ENCODE assay signal across 11 cellular contexts in the genomic region with DNA sequence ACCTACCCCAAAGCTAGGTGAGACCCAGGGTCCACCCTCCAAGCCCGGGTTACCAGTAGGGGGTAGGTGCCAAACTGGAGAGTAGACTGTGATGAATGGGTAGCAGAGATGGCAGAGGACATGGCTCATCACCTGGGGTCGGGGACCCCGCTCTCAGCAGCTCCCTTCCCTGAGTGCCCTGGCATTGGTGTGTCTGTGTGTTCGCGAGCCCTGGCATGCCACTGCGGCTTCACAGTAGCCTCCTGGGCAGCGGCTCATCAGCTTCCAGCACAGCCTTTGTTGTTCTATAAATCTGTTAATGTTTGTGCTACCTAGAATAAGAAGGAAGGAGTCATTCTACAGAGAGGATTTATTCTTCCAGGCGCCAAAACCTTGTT.
A peak's percentile ranks its signal among the peaks of the same experiment; 100 is the strongest.
DNase-seq lines count a peak whose midpoint lies in the region; ATAC-seq, FAIRE-seq and TF ChIP-seq lines count a peak whose summit lies in the region.
"Had no signal": no experiment of that assay in that cellular context is flagged by ENCODE, and none has a peak within 500 bp of the region (broad histone marks: within the 10 kb centered on the region; RNA-seq: fewer than 3 reads in every experiment).

No MANE protein-coding gene starts in this region.

- peak overlapping the region; percentile 11 for H3K4me3 ChIP-seq in CD8-positive, alpha-beta T cell (ENCODE audit: low read depth, low read length)
- H3K4me3 ChIP-seq in RWPE2 (ENCODE audit: severe bottlenecking), result no peak overlapping the region
- H3K4me3 ChIP-seq in H1 (ENCODE audit: extremely low read depth in 1 of 4, insufficient read depth in 2 of 4, low read depth in 3 of 4, low read length in 4 of 4), result no peak overlapping the region
- H3K4me3 ChIP-seq in prostate gland, result no peak overlapping the region

- POLR2A ChIA-PET in CD8-positive, alpha-beta T cell (lab: Charles Lee), result interaction anchor here (0.8 to 1.5 kb wide), 7 partner anchors 9 to 851 kb away, joined by 3 to 10 read pairs (median 4); a partner anchor contains a TSS
- POLR2A ChIA-PET in H1 (lab: Charles Lee; ENCODE audit: partially characterized antibody), result no interaction called here

- no peak overlapping the region for H2BK12ac ChIP-seq in H1 (ENCODE audit: low read depth, low read length)

- FAIRE-seq in H1 (lab: Jason Lieb, UNC), result no peak

- H3K4ac ChIP-seq in H1 (replicated peaks; ENCODE audit: insufficient read length, low read depth, low read length), result no peak overlapping the region

- H3K23ac ChIP-seq in H1 (ENCODE audit: insufficient read length), result no peak overlapping the region

- no peaks in the 10 kb centered on the region for H3K23me2 ChIP-seq in H1 (ENCODE audit: low read depth, low read length)

- H3K27me3 ChIP-seq in CD8-positive, alpha-beta T cell (ENCODE audit: insufficient read depth, low read length), result no peaks in the 10 kb centered on the region
- H3K27me3 ChIP-seq in RWPE2 (ENCODE audit: insufficient read depth, poor library complexity, severe bottlenecking) (no peaks in the 10 kb centered on the region), H1 (replicated peaks in 1 of 4; ENCODE audit: control insufficient read depth in 3 of 4, extremely low read depth in 1 of 4, insufficient read depth in 3 of 4, low read length in 3 of 4) (no peaks in the 10 kb centered on the region), prostate gland (replicated peaks; ENCODE audit: insufficient read depth) (no peaks in the 10 kb centered on the region)

- H2AK5ac ChIP-seq in H1 (ENCODE audit: low read depth, low read length), result no peak overlapping the region

- H3K4me1 Mint-ChIP-seq in CD8-positive, alpha-beta T cell (ENCODE audit: low read depth), result peaks cover 95% of the 10 kb centered on the region

- peak overlapping the region; percentile 49 for H3K27ac ChIP-seq in CD8-positive, alpha-beta T cell (ENCODE audit: low read depth, low read length)
- H3K27ac ChIP-seq in RWPE2 (ENCODE audit: poor library complexity, severe bottlenecking) (peak overlapping the region; percentile 84), H1 (ENCODE audit: low read depth, low read length) (no peak overlapping the region), prostate gland (peak overlapping the region; percentile 33 to 55)

- no peak overlapping the region for H2BK120ac ChIP-seq in H1 (replicated peaks; ENCODE audit: low read depth, low read length)

- no peaks in the 10 kb centered on the region for H3K27me3 Mint-ChIP-seq in CD8-positive, alpha-beta T cell (ENCODE audit: low read depth)
- H3K27me3 Mint-ChIP-seq: type B pancreatic cell had no signal

- CTCF ChIA-PET in CD8-positive, alpha-beta T cell (lab: Charles Lee), result interaction anchor here (0.9 to 11.6 kb wide), 13 partner anchors 9 to 392 kb away, joined by 3 to 104 read pairs (median 5); no protein-coding TSS in a partner anchor
- CTCF ChIA-PET in H1 (lab: Charles Lee; ENCODE audit: partially characterized antibody), result interaction anchor here (0.6 to 2.0 kb wide), 8 partner anchors 8 to 414 kb away, joined by 3 to 6 read pairs (median 4); a partner anchor contains a TSS

- H3K27ac Mint-ChIP-seq in CD8-positive, alpha-beta T cell, result peak overlapping the region; percentile 96
- H3K27ac Mint-ChIP-seq: HFFc6 had no signal

- no peak overlapping the region for H3K56ac ChIP-seq in H1 (replicated peaks; ENCODE audit: insufficient read length, low read depth, low read length)

- H3K9ac ChIP-seq in H1 (replicated peaks in 1 of 4; ENCODE audit: extremely low read depth in 1 of 4, low read depth in 3 of 4, low read length in 3 of 4), result no peak overlapping the region

- peak overlapping the region; percentile 61 for H3K4me3 Mint-ChIP-seq in CD8-positive, alpha-beta T cell
- H3K4me3 Mint-ChIP-seq: HFFc6, type B pancreatic cell had no signal

- no peaks in the 10 kb centered on the region for H3K36me3 ChIP-seq in CD8-positive, alpha-beta T cell (ENCODE audit: insufficient read depth, low read length)
- H3K36me3 ChIP-seq in RWPE2 (ENCODE audit: low read depth) (no peaks in the 10 kb centered on the region), H1 (ENCODE audit: control insufficient read depth in 2 of 4, insufficient read depth in 4 of 4, low read length in 3 of 4) (no peaks in the 10 kb centered on the region), prostate gland (no peaks in the 10 kb centered on the region)

- TF ChIP-seq CTCF in CD8-positive, alpha-beta T cell (IDR thresholded peaks at IDR 0.05), result no peak
- TF ChIP-seq CTCF in RWPE2 (IDR thresholded peaks at IDR 0.05; ENCODE audit: poor library complexity, severe bottlenecking), result no peak
- TF ChIP-seq CTCF in H1 (IDR thresholded peaks at IDR 0.05; ENCODE audit: control extremely low read depth in 1 of 3, insufficient read depth in 1 of 3, low read depth in 1 of 3, low read length in 3 of 3), result no peak
- TF ChIP-seq CTCF in prostate gland (IDR thresholded peaks at IDR 0.05), result no peak

- 97% methylated on average over 8 of the region's 8 CpGs; no CpG with 5 or more reads in 1 of the 2 experiments for WGBS in H1 (ENCODE audit: extremely low coverage in 1 of 2, insufficient coverage in 1 of 2, insufficient read length in 1 of 2, insufficient replicate concordance in 2 of 2, low coverage in 1 of 2, low lambda C conversion rate in 2 of 2, missing lambda C conversion rate in 1 of 2), 2 experiments
- 43% methylated on average over 8 of the region's 8 CpGs for WGBS in prostate gland

- TF ChIP-seq POLR2A in H1 (IDR thresholded peaks at IDR 0.05; ENCODE audit: control extremely low read depth in 1 of 2, low read depth in 2 of 2, low read length in 2 of 2) (no peak), prostate gland (IDR thresholded peaks at IDR 0.05) (no peak)

- no peak overlapping the region for H2BK5ac ChIP-seq in H1 (ENCODE audit: low read depth, low read length)

- no peak for DNase-seq in CD8-positive, alpha-beta T cell
- DNase-seq in RWPE2 (ENCODE audit: low spot score) (no peak), H1 (ENCODE audit: low read depth in 1 of 2, low spot score in 2 of 2) (no peak), prostate gland (ENCODE audit: low spot score) (no peak), RPMI8226 (no peak), H4 (ENCODE audit: low spot score) (no peak), mesenteric fat pad (ENCODE audit: low spot score) (no peak), NCI-H2081 (lab: John Stamatoyannopoulos, UW) (no peak)
- DNase-seq: DMS79 treated with DMSO at 0.1 percent for 48 hours had no signal

- peaks cover 3% of the 10 kb centered on the region for H3K36me3 Mint-ChIP-seq in CD8-positive, alpha-beta T cell

- no peaks in the 10 kb centered on the region for H3K79me2 ChIP-seq in H1 (ENCODE audit: control insufficient read depth in 1 of 2, insufficient read depth in 2 of 2, low read length in 2 of 2)

- no peak overlapping the region for H4K5ac ChIP-seq in H1 (ENCODE audit: insufficient read length, low read depth, low read length)

- 0 out of 2 replicates have a peak, but pooled peaks cover 2% of the 10 kb centered on the region for H3K79me1 ChIP-seq in H1 (ENCODE audit: low read depth, low read length)

- H4K91ac ChIP-seq in H1 (replicated peaks; ENCODE audit: insufficient read length, low read length), result no peak overlapping the region

- TF ChIP-seq EP300 in H1 (IDR thresholded peaks at IDR 0.05; ENCODE audit: borderline replicate concordance in 1 of 2, low read depth in 2 of 2, low read length in 2 of 2), result no peak

- no peak overlapping the region for H2AFZ ChIP-seq in H1 (ENCODE audit: low read length)

- peaks cover 0 to 2% of the 10 kb centered on the region in 2 experiments for H4K20me1 ChIP-seq in H1 (replicated peaks in 1 of 2; ENCODE audit: control insufficient read depth in 1 of 2, insufficient read depth in 2 of 2, low read length in 2 of 2)

- H3K18ac ChIP-seq in H1 (ENCODE audit: extremely low read depth, low read length), result no peak overlapping the region

- H2BK15ac ChIP-seq in H1 (ENCODE audit: low read length), result 0 out of 2 replicates have a peak overlapping the region, but pooled peaks have one; percentile 72

- no peak overlapping the region for H2BK20ac ChIP-seq in H1 (ENCODE audit: low read length)

- H3K14ac ChIP-seq in H1 (ENCODE audit: insufficient read length), result no peak overlapping the region

- no peak overlapping the region for H4K8ac ChIP-seq in H1 (ENCODE audit: extremely low read depth, insufficient read depth, low read length)

- H3K4me1 ChIP-seq in CD8-positive, alpha-beta T cell (ENCODE audit: insufficient read depth, low read length), result peaks cover 97% of the 10 kb centered on the region
- peaks cover 13% of the 10 kb centered on the region for H3K4me1 ChIP-seq in RWPE2 (ENCODE audit: insufficient read depth, poor library complexity, severe bottlenecking)
- H3K4me1 ChIP-seq in H1 (replicated peaks in 1 of 4; ENCODE audit: control insufficient read depth in 3 of 4, insufficient read depth in 4 of 4, low read length in 3 of 4), result no peaks in the 10 kb centered on the region
- H3K4me1 ChIP-seq in prostate gland (replicated peaks), result peaks cover 33% of the 10 kb centered on the region

- intact Hi-C loops in CD8-positive, alpha-beta T cell (cut with DNase I, micrococcal nuclease), result loop anchor here (2.0 to 10.0 kb wide), 4 partner anchors 15 to 711 kb away; a partner anchor contains a TSS
- intact Hi-C loops in prostate gland (cut with DNase I), result loop anchor here (10.0 kb wide), 1 partner anchor 171 kb away; no protein-coding TSS in a partner anchor

- H3K4me2 ChIP-seq in H1 (ENCODE audit: insufficient read depth in 1 of 2, low read depth in 2 of 2, low read length in 2 of 2), result no peak overlapping the region

- no peaks in the 10 kb centered on the region for H3K9me3 Mint-ChIP-seq in CD8-positive, alpha-beta T cell

- no peaks in the 10 kb centered on the region for H3K9me3 ChIP-seq in CD8-positive, alpha-beta T cell (ENCODE audit: low read length)
- H3K9me3 ChIP-seq in RWPE2 (ENCODE audit: severe bottlenecking) (peaks cover 3% of the 10 kb centered on the region), H1 (ENCODE audit: insufficient read depth in 2 of 2, low read depth in 1 of 2, low read length in 1 of 2) (peaks cover 7% of the 10 kb centered on the region in 2 experiments), prostate gland (no peaks in the 10 kb centered on the region)

- ATAC-seq in CD8-positive, alpha-beta T cell, result no peak
- peak; percentile 17; the same call in 2 of the 3 replicates for ATAC-seq in RWPE2 (ENCODE audit: low read depth)

- TF ChIP-seq RAD21 in H1 (IDR thresholded peaks at IDR 0.05 in 1 of 2, conservative IDR thresholded peaks at IDR 0.05 in 1 of 2; ENCODE audit: low read depth in 2 of 2, low read length in 2 of 2), result no peak

TF ChIP-seq in H1, 55 proteins besides CTCF, POLR2A, EP300 and RAD21 (continues in another document):
- TF ChIP-seq KDM1A (IDR thresholded peaks at IDR 0.05; ENCODE audit: borderline replicate concordance, low read length), result no peak
- no peak for TF ChIP-seq SIX5 (IDR thresholded peaks at IDR 0.05; ENCODE audit: low read depth, low read length)
- no peak for TF ChIP-seq SP1 (IDR thresholded peaks at IDR 0.05; ENCODE audit: low read depth, low read length)
- no peak for TF ChIP-seq RXRA (IDR thresholded peaks at IDR 0.05; ENCODE audit: insufficient read depth, low read depth, low read length)
- no peak for TF ChIP-seq RBBP5 (IDR thresholded peaks at IDR 0.05; ENCODE audit: borderline replicate concordance, low read depth, low read length)
- TF ChIP-seq NRF1 (IDR thresholded peaks at IDR 0.05; ENCODE audit: low read depth, low read length), result no peak
- no peak for TF ChIP-seq KDM5A (IDR thresholded peaks at IDR 0.05; ENCODE audit: low read length)
- TF ChIP-seq POU5F1 (IDR thresholded peaks at IDR 0.05; ENCODE audit: low read depth, low read length), result no peak
